1 cellular context compared by ENCODE assay signal in genomic region chr19:7006305-7006704, GRCh38.
TF ChIP-seq lines count a peak whose summit lies in the region.

No MANE protein-coding gene starts in this region.

TF ChIP-seq in K562, 482 proteins besides CTCF, POLR2A, EP300 and RAD21:
- peak; percentile 85 for TF ChIP-seq RAD51 (IDR thresholded peaks at IDR 0.05; ENCODE audit: borderline replicate concordance, low read depth)
- TF ChIP-seq NR2C1 (IDR thresholded peaks at IDR 0.05), result peak; percentile 77
- peak; percentile 83 for TF ChIP-seq NR2C1 (tag; IDR thresholded peaks at IDR 0.05)
- no peak for TF ChIP-seq JUND (IDR thresholded peaks at IDR 0.05; ENCODE audit: borderline replicate concordance, low read depth, low read length)
- TF ChIP-seq JUND (tag; IDR thresholded peaks at IDR 0.05; ENCODE audit: borderline replicate concordance, low read depth, low read length), result 0 out of 3 replicates have a peak, but pooled peaks have one; percentile 33
- no peak for TF ChIP-seq MTA2 (IDR thresholded peaks at IDR 0.05; ENCODE audit: low read depth)
- TF ChIP-seq NFIX (CRISPR knock-in tag; IDR thresholded peaks at IDR 0.05; ENCODE audit: low read depth), result no peak
- TF ChIP-seq, protein P1, sequence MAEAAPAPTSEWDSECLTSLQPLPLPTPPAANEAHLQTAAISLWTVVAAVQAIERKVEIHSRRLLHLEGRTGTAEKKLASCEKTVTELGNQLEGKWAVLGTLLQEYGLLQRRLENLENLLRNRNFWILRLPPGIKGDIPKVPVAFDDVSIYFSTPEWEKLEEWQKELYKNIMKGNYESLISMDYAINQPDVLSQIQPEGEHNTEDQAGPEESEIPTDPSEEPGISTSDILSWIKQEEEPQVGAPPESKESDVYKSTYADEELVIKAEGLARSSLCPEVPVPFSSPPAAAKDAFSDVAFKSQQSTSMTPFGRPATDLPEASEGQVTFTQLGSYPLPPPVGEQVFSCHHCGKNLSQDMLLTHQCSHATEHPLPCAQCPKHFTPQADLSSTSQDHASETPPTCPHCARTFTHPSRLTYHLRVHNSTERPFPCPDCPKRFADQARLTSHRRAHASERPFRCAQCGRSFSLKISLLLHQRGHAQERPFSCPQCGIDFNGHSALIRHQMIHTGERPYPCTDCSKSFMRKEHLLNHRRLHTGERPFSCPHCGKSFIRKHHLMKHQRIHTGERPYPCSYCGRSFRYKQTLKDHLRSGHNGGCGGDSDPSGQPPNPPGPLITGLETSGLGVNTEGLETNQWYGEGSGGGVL (CRISPR knock-in tag; IDR thresholded peaks at IDR 0.05), result no peak
- TF ChIP-seq, protein P2, sequence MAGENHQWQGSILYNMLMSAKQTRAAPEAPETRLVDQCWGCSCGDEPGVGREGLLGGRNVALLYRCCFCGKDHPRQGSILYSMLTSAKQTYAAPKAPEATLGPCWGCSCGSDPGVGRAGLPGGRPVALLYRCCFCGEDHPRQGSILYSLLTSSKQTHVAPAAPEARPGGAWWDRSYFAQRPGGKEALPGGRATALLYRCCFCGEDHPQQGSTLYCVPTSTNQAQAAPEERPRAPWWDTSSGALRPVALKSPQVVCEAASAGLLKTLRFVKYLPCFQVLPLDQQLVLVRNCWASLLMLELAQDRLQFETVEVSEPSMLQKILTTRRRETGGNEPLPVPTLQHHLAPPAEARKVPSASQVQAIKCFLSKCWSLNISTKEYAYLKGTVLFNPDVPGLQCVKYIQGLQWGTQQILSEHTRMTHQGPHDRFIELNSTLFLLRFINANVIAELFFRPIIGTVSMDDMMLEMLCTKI (IDR thresholded peaks at IDR 0.05; ENCODE audit: partially characterized antibody), result no peak
- TF ChIP-seq MIER1 (IDR thresholded peaks at IDR 0.05; ENCODE audit: low read depth), result no peak
- TF ChIP-seq NR2C2 (CRISPR knock-in tag; IDR thresholded peaks at IDR 0.05), result no peak
- TF ChIP-seq NR2C2 (tag; IDR thresholded peaks at IDR 0.05), result peak; percentile 71
- TF ChIP-seq CCNT2 (IDR thresholded peaks at IDR 0.05; ENCODE audit: borderline replicate concordance, extremely low read depth, insufficient read length, low read depth, low read length), result no peak
- TF ChIP-seq TGIF2 (CRISPR knock-in tag; IDR thresholded peaks at IDR 0.05), result no peak
- no peak for TF ChIP-seq MCM7 (IDR thresholded peaks at IDR 0.05)
- TF ChIP-seq RFX1 (IDR thresholded peaks at IDR 0.05), result peak; percentile 61
- TF ChIP-seq MXI1 (IDR thresholded peaks at IDR 0.05; ENCODE audit: low read depth, low read length), result no peak
- no peak for TF ChIP-seq TCF15 (CRISPR knock-in tag; IDR thresholded peaks at IDR 0.05)
- peak; percentile 4 for TF ChIP-seq NFYB (IDR thresholded peaks at IDR 0.05; ENCODE audit: extremely low read depth, insufficient read length)
- TF ChIP-seq HNRNPK (IDR thresholded peaks at IDR 0.05; ENCODE audit: low read depth, low read length, poor library complexity, severe bottlenecking), result no peak
- TF ChIP-seq ESRRA (IDR thresholded peaks at IDR 0.05; ENCODE audit: borderline replicate concordance, low read depth), result no peak
- TF ChIP-seq USF1 (CRISPR knock-in tag; IDR thresholded peaks at IDR 0.05), result peak; percentile 91
- TF ChIP-seq, protein P3, sequence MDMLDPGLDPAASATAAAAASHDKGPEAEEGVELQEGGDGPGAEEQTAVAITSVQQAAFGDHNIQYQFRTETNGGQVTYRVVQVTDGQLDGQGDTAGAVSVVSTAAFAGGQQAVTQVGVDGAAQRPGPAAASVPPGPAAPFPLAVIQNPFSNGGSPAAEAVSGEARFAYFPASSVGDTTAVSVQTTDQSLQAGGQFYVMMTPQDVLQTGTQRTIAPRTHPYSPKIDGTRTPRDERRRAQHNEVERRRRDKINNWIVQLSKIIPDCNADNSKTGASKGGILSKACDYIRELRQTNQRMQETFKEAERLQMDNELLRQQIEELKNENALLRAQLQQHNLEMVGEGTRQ (CRISPR knock-in tag; IDR thresholded peaks at IDR 0.05), result peak; percentile 91
- no peak for TF ChIP-seq ZNF184 (CRISPR knock-in tag; IDR thresholded peaks at IDR 0.05)
- TF ChIP-seq FOS (IDR thresholded peaks at IDR 0.05; ENCODE audit: extremely low read depth, insufficient read length), result peak; percentile 42
- TF ChIP-seq LEF1 (IDR thresholded peaks at IDR 0.05), result no peak
- peak; percentile 22; the same call in 1 of the 2 replicates for TF ChIP-seq CREB3L1 (IDR thresholded peaks at IDR 0.05; ENCODE audit: borderline replicate concordance, low read depth)
